11 cellular contexts compared by ENCODE assay signal in genomic region chr1:54278941-54279422, GRCh38.
DNase-seq lines count a peak whose midpoint lies in the region; ATAC-seq, FAIRE-seq and TF ChIP-seq lines count a peak whose summit lies in the region.
"Had no signal": no experiment of that assay in that cellular context is flagged by ENCODE, and none has a peak within 500 bp of the region (broad histone marks: within the 10 kb centered on the region; RNA-seq: fewer than 3 reads in every experiment).

No MANE protein-coding gene starts in this region.

- peaks cover 23% of the 10 kb centered on the region for H3K36me3 Mint-ChIP-seq in activated T-helper 1 cell treated with anti-CD3 and anti-CD28 coated beads, Interleukin-12 subunit alpha, Interleukin-12 subunit beta, Interleukin-2, Interleukin-4 antibody, amounts not matched to agents 30 ng/mL and 10 ng/mL and 1 ng/mL, durations not matched to agents 14 hours and 24 hours and 36 hours (ENCODE audit: low read depth)

- H3K9me3 Mint-ChIP-seq in activated T-helper 1 cell treated with anti-CD3 and anti-CD28 coated beads, Interleukin-12 subunit alpha, Interleukin-12 subunit beta, Interleukin-2, Interleukin-4 antibody, amounts not matched to agents 30 ng/mL and 10 ng/mL and 1 ng/mL, durations not matched to agents 14 hours and 24 hours and 36 hours: no peaks in the 10 kb centered on the region
- H3K9me3 Mint-ChIP-seq: CD8-positive, alpha-beta memory T cell had no signal

- DNase-seq in DND-41: no peak
- DNase-seq in activated T-helper 1 cell treated with anti-CD3 and anti-CD28 coated beads, Interleukin-12 subunit alpha, Interleukin-12 subunit beta, Interleukin-2, Interleukin-4 antibody, amounts not matched to agents 30 ng/mL and 10 ng/mL and 1 ng/mL, durations not matched to agents 14 hours and 24 hours and 36 hours (ENCODE audit: low spot score): no peak
- DNase-seq in right cardiac atrium: peak in 1 of 3 donors; percentile 36
- DNase-seq in NCI-H2227 (lab: John Stamatoyannopoulos, UW; ENCODE audit: unreplicated experiment): no peak
- DNase-seq in stimulated activated naive CD4-positive, alpha-beta T cell treated with Interleukin-2 at 50 U/mL for 16 hours (lab: John Stamatoyannopoulos, UW): no peak
- DNase-seq in GM12891 (ENCODE audit: insufficient read length, low spot score): no peak
- no peak for DNase-seq in activated CD4-positive, alpha-beta T cell treated with anti-CD3 and anti-CD28 coated beads, Interleukin-2, amount 50 U/mL, for 1 hour
- DNase-seq: activated gamma-delta T cell treated with Interleukin-2 at 50 U/mL for 16 hours; CD8-positive, alpha-beta memory T cell; left lung had no signal

- H3K27ac ChIP-seq in DND-41 (ENCODE audit: low read length) (0 out of 2 replicates have a peak overlapping the region, but pooled peaks have one; percentile 5), right cardiac atrium (ENCODE audit: low read length) (peak overlapping the region; percentile 43)

- H3K79me2 ChIP-seq in DND-41 (ENCODE audit: insufficient read depth, low read length): peaks cover 75% of the 10 kb centered on the region

- no peak overlapping the region for H3K4me3 ChIP-seq in DND-41 (ENCODE audit: low read depth in 1 of 2, low read length in 2 of 2)
- H3K4me3 ChIP-seq in right cardiac atrium (ENCODE audit: low read length): no peak overlapping the region
- no peak overlapping the region for H3K4me3 ChIP-seq in skeletal muscle satellite cell (ENCODE audit: low read length)
- H3K4me3 ChIP-seq: left lung had no signal

- H3K9me3 ChIP-seq in DND-41 (ENCODE audit: insufficient read depth, low read length, severe bottlenecking): no peaks in the 10 kb centered on the region
- no peaks in the 10 kb centered on the region for H3K9me3 ChIP-seq in right cardiac atrium (ENCODE audit: control insufficient read depth, low read length)
- H3K9me3 ChIP-seq in skeletal muscle satellite cell (replicated peaks; ENCODE audit: low read length): no peaks in the 10 kb centered on the region
- H3K9me3 ChIP-seq: left lung had no signal

- peaks cover 23% of the 10 kb centered on the region for H3K4me1 ChIP-seq in DND-41 (ENCODE audit: insufficient read depth, low read length)
- peaks cover 43% of the 10 kb centered on the region for H3K4me1 ChIP-seq in right cardiac atrium (ENCODE audit: control insufficient read depth, insufficient read depth, low read length)
- H3K4me1 ChIP-seq in skeletal muscle satellite cell (ENCODE audit: control insufficient read depth, insufficient read depth, low read length): peaks cover 49% of the 10 kb centered on the region

- FAIRE-seq in GM12891 (lab: Jason Lieb, UNC): no peak

- ATAC-seq in DND-41 (ENCODE audit: insufficient read depth, low read depth): no peak
- ATAC-seq in right cardiac atrium: no peak
- ATAC-seq: left lung had no signal

- H3K4me3 Mint-ChIP-seq in activated T-helper 1 cell treated with anti-CD3 and anti-CD28 coated beads, Interleukin-12 subunit alpha, Interleukin-12 subunit beta, Interleukin-2, Interleukin-4 antibody, amounts not matched to agents 30 ng/mL and 10 ng/mL and 1 ng/mL, durations not matched to agents 14 hours and 24 hours and 36 hours: no peak overlapping the region
- H3K4me3 Mint-ChIP-seq: CD8-positive, alpha-beta memory T cell had no signal

- H3K27me3 ChIP-seq in DND-41 (ENCODE audit: insufficient read depth, low read length, poor library complexity): no peaks in the 10 kb centered on the region
- H3K27me3 ChIP-seq in right cardiac atrium (ENCODE audit: control insufficient read depth, insufficient read depth): no peaks in the 10 kb centered on the region
- H3K27me3 ChIP-seq in skeletal muscle satellite cell (ENCODE audit: control insufficient read depth, insufficient read depth, low read length): no peaks in the 10 kb centered on the region
- H3K27me3 ChIP-seq: left lung had no signal

- H3K27ac Mint-ChIP-seq in activated T-helper 1 cell treated with anti-CD3 and anti-CD28 coated beads, Interleukin-12 subunit alpha, Interleukin-12 subunit beta, Interleukin-2, Interleukin-4 antibody, amounts not matched to agents 30 ng/mL and 10 ng/mL and 1 ng/mL, durations not matched to agents 14 hours and 24 hours and 36 hours: peak overlapping the region; percentile 44

- H3K27me3 Mint-ChIP-seq in activated T-helper 1 cell treated with anti-CD3 and anti-CD28 coated beads, Interleukin-12 subunit alpha, Interleukin-12 subunit beta, Interleukin-2, Interleukin-4 antibody, amounts not matched to agents 30 ng/mL and 10 ng/mL and 1 ng/mL, durations not matched to agents 14 hours and 24 hours and 36 hours (ENCODE audit: insufficient read depth): no peaks in the 10 kb centered on the region
- H3K27me3 Mint-ChIP-seq: CD8-positive, alpha-beta memory T cell had no signal

- peaks cover 65% of the 10 kb centered on the region for H3K36me3 ChIP-seq in DND-41 (ENCODE audit: insufficient read depth, low read length)
- H3K36me3 ChIP-seq in skeletal muscle satellite cell (ENCODE audit: insufficient read depth, low read length): peaks cover 21% of the 10 kb centered on the region

- no peak overlapping the region for H3K9ac ChIP-seq in DND-41 (ENCODE audit: low read depth, low read length)
- peak overlapping the region; percentile 18 for H3K9ac ChIP-seq in skeletal muscle satellite cell (ENCODE audit: low read depth, low read length)

- H4K20me1 ChIP-seq in DND-41 (ENCODE audit: insufficient read depth, low read length): peaks cover 36% of the 10 kb centered on the region

- H3K4me1 Mint-ChIP-seq in activated T-helper 1 cell treated with anti-CD3 and anti-CD28 coated beads, Interleukin-12 subunit alpha, Interleukin-12 subunit beta, Interleukin-2, Interleukin-4 antibody, amounts not matched to agents 30 ng/mL and 10 ng/mL and 1 ng/mL, durations not matched to agents 14 hours and 24 hours and 36 hours (ENCODE audit: low read depth): peaks cover 78% of the 10 kb centered on the region

- intact Hi-C loops in activated T-helper 1 cell treated with anti-CD3 and anti-CD28 coated beads, Interleukin-12 subunit alpha, Interleukin-12 subunit beta, Interleukin-2, Interleukin-4 antibody, amounts not matched to agents 30 ng/mL and 10 ng/mL and 1 ng/mL, durations not matched to agents 14 hours and 24 hours and 36 hours (cut with micrococcal nuclease): no loop called here
- intact Hi-C loops in right cardiac atrium (cut with DNase I): loop anchor here in 2 of 4 donors (10.0 kb wide), 2 partner anchors 154 to 206 kb away; no protein-coding TSS in a partner anchor

- TF ChIP-seq POLR2A in GM12891 (IDR thresholded peaks at IDR 0.05; ENCODE audit: low read depth, low read length): no peak

- H3K4me2 ChIP-seq in DND-41 (ENCODE audit: insufficient read depth, low read length): no peak overlapping the region
- H3K4me2 ChIP-seq in skeletal muscle satellite cell (ENCODE audit: low read length): no peak overlapping the region

- no peak for TF ChIP-seq CTCF in DND-41 (IDR thresholded peaks at IDR 0.05; ENCODE audit: borderline replicate concordance, extremely low read depth, low read length, poor library complexity, severe bottlenecking)

- H2AFZ ChIP-seq in DND-41 (ENCODE audit: low read depth, low read length): no peak overlapping the region

- 65% methylated on average over 9 of the region's 9 CpGs for WGBS in right cardiac atrium

TF ChIP-seq in GM12891, 5 proteins besides CTCF, POLR2A, EP300 and RAD21:
- no peak for TF ChIP-seq PAX5 (IDR thresholded peaks at IDR 0.05; ENCODE audit: insufficient read depth, low read length, severe bottlenecking)
